In the genomic region with DNA sequence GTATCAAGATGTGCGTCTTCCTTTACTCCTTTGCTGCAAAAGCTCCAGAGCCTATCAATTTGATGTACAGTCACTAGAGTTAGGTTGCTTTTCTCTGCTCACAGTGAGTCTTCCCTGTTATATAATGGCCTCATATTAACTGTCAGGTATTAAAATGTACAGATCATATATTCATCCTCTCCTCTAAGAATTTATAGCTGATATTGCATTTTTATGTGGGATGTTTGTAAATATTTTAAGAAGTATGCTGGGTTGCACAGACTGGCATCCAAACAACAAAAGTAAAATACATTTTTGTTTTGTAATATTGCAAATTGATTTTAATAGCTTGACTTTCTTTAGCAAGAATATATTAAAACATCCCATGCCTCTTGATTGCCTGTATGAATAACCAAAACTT, we compare ENCODE assay signal across 1 cellular context.
TF ChIP-seq lines count a peak whose summit lies in the region.

No MANE protein-coding gene starts in this region.

TF ChIP-seq in K562, 482 proteins besides CTCF, POLR2A, EP300 and RAD21 (continued from another document):
- TF ChIP-seq ZBTB8A (IDR thresholded peaks at IDR 0.05; ENCODE audit: partially characterized antibody) (no peak), SREBF1 (IDR thresholded peaks at IDR 0.05; ENCODE audit: borderline replicate concordance, low read depth, low read length) (no peak), ZSCAN32 (CRISPR knock-in tag; IDR thresholded peaks at IDR 0.05) (no peak), POLR2H (tag; IDR thresholded peaks at IDR 0.05; ENCODE audit: low read depth) (no peak), NBN (IDR thresholded peaks at IDR 0.05; ENCODE audit: low read depth) (no peak), ZNF780A (CRISPR knock-in tag; IDR thresholded peaks at IDR 0.05) (no peak), ZNF41 (CRISPR knock-in tag; conservative IDR thresholded peaks at IDR 0.05) (no peak), RBM25 (IDR thresholded peaks at IDR 0.05; ENCODE audit: low read depth, low read length, severe bottlenecking) (no peak), ZNF785 (CRISPR knock-in tag; IDR thresholded peaks at IDR 0.05) (no peak), KLF13 (tag; IDR thresholded peaks at IDR 0.05; ENCODE audit: borderline replicate concordance, low read depth) (no peak), EHMT2 (IDR thresholded peaks at IDR 0.05) (no peak), MTA2 (IDR thresholded peaks at IDR 0.05; ENCODE audit: low read depth) (no peak), ZNF778 (CRISPR knock-in tag; IDR thresholded peaks at IDR 0.05) (no peak), ZNF3 (CRISPR knock-in tag; IDR thresholded peaks at IDR 0.05) (no peak), ZNF316 (IDR thresholded peaks at IDR 0.05) (peak; percentile 70), MXI1 (IDR thresholded peaks at IDR 0.05; ENCODE audit: low read depth, low read length) (no peak), RFX7 (CRISPR knock-in tag; IDR thresholded peaks at IDR 0.05) (no peak), ZNF217 (CRISPR knock-in tag; IDR thresholded peaks at IDR 0.05) (no peak), KDM5B (IDR thresholded peaks at IDR 0.05; ENCODE audit: insufficient replicate concordance, low read depth, low read length) (no peak), POLR3G (IDR thresholded peaks at IDR 0.05; ENCODE audit: extremely low read depth, insufficient read length, insufficient replicate concordance) (no peak), JUND (IDR thresholded peaks at IDR 0.05; ENCODE audit: borderline replicate concordance, low read depth, low read length) (no peak), JUND (tag; IDR thresholded peaks at IDR 0.05; ENCODE audit: borderline replicate concordance, low read depth, low read length) (no peak), MCM2 (IDR thresholded peaks at IDR 0.05; ENCODE audit: low read depth) (no peak)
- TF ChIP-seq, protein P1, sequence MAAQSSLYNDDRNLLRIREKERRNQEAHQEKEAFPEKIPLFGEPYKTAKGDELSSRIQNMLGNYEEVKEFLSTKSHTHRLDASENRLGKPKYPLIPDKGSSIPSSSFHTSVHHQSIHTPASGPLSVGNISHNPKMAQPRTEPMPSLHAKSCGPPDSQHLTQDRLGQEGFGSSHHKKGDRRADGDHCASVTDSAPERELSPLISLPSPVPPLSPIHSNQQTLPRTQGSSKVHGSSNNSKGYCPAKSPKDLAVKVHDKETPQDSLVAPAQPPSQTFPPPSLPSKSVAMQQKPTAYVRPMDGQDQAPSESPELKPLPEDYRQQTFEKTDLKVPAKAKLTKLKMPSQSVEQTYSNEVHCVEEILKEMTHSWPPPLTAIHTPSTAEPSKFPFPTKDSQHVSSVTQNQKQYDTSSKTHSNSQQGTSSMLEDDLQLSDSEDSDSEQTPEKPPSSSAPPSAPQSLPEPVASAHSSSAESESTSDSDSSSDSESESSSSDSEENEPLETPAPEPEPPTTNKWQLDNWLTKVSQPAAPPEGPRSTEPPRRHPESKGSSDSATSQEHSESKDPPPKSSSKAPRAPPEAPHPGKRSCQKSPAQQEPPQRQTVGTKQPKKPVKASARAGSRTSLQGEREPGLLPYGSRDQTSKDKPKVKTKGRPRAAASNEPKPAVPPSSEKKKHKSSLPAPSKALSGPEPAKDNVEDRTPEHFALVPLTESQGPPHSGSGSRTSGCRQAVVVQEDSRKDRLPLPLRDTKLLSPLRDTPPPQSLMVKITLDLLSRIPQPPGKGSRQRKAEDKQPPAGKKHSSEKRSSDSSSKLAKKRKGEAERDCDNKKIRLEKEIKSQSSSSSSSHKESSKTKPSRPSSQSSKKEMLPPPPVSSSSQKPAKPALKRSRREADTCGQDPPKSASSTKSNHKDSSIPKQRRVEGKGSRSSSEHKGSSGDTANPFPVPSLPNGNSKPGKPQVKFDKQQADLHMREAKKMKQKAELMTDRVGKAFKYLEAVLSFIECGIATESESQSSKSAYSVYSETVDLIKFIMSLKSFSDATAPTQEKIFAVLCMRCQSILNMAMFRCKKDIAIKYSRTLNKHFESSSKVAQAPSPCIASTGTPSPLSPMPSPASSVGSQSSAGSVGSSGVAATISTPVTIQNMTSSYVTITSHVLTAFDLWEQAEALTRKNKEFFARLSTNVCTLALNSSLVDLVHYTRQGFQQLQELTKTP (IDR thresholded peaks at IDR 0.05; ENCODE audit: low read depth in 1 of 2, partially characterized antibody in 2 of 2): no peak
- TF ChIP-seq, protein P2, sequence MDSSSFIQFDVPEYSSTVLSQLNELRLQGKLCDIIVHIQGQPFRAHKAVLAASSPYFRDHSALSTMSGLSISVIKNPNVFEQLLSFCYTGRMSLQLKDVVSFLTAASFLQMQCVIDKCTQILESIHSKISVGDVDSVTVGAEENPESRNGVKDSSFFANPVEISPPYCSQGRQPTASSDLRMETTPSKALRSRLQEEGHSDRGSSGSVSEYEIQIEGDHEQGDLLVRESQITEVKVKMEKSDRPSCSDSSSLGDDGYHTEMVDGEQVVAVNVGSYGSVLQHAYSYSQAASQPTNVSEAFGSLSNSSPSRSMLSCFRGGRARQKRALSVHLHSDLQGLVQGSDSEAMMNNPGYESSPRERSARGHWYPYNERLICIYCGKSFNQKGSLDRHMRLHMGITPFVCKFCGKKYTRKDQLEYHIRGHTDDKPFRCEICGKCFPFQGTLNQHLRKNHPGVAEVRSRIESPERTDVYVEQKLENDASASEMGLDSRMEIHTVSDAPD (CRISPR knock-in tag; IDR thresholded peaks at IDR 0.05): no peak
- TF ChIP-seq, protein P3, sequence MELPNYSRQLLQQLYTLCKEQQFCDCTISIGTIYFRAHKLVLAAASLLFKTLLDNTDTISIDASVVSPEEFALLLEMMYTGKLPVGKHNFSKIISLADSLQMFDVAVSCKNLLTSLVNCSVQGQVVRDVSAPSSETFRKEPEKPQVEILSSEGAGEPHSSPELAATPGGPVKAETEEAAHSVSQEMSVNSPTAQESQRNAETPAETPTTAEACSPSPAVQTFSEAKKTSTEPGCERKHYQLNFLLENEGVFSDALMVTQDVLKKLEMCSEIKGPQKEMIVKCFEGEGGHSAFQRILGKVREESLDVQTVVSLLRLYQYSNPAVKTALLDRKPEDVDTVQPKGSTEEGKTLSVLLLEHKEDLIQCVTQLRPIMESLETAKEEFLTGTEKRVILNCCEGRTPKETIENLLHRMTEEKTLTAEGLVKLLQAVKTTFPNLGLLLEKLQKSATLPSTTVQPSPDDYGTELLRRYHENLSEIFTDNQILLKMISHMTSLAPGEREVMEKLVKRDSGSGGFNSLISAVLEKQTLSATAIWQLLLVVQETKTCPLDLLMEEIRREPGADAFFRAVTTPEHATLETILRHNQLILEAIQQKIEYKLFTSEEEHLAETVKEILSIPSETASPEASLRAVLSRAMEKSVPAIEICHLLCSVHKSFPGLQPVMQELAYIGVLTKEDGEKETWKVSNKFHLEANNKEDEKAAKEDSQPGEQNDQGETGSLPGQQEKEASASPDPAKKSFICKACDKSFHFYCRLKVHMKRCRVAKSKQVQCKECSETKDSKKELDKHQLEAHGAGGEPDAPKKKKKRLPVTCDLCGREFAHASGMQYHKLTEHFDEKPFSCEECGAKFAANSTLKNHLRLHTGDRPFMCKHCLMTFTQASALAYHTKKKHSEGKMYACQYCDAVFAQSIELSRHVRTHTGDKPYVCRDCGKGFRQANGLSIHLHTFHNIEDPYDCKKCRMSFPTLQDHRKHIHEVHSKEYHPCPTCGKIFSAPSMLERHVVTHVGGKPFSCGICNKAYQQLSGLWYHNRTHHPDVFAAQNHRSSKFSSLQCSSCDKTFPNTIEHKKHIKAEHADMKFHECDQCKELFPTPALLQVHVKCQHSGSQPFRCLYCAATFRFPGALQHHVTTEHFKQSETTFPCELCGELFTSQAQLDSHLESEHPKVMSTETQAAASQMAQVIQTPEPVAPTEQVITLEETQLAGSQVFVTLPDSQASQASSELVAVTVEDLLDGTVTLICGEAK (IDR thresholded peaks at IDR 0.05): no peak
- TF ChIP-seq, protein P3 (CRISPR knock-in tag; IDR thresholded peaks at IDR 0.05): no peak
- TF ChIP-seq, protein P4, sequence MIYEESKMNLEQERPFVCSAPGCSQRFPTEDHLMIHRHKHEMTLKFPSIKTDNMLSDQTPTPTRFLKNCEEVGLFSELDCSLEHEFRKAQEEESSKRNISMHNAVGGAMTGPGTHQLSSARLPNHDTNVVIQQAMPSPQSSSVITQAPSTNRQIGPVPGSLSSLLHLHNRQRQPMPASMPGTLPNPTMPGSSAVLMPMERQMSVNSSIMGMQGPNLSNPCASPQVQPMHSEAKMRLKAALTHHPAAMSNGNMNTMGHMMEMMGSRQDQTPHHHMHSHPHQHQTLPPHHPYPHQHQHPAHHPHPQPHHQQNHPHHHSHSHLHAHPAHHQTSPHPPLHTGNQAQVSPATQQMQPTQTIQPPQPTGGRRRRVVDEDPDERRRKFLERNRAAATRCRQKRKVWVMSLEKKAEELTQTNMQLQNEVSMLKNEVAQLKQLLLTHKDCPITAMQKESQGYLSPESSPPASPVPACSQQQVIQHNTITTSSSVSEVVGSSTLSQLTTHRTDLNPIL (CRISPR knock-in tag; IDR thresholded peaks at IDR 0.05): no peak
- TF ChIP-seq, protein P5, sequence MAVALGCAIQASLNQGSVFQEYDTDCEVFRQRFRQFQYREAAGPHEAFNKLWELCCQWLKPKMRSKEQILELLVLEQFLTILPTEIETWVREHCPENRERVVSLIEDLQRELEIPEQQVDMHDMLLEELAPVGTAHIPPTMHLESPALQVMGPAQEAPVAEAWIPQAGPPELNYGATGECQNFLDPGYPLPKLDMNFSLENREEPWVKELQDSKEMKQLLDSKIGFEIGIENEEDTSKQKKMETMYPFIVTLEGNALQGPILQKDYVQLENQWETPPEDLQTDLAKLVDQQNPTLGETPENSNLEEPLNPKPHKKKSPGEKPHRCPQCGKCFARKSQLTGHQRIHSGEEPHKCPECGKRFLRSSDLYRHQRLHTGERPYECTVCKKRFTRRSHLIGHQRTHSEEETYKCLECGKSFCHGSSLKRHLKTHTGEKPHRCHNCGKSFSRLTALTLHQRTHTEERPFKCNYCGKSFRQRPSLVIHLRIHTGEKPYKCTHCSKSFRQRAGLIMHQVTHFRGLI (CRISPR knock-in tag; IDR thresholded peaks at IDR 0.05): no peak
- TF ChIP-seq, protein P6, sequence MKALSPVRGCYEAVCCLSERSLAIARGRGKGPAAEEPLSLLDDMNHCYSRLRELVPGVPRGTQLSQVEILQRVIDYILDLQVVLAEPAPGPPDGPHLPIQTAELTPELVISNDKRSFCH (CRISPR knock-in tag; IDR thresholded peaks at IDR 0.05): no peak
- TF ChIP-seq, protein P6 (tag; IDR thresholded peaks at IDR 0.05): no peak
- TF ChIP-seq, protein P7, sequence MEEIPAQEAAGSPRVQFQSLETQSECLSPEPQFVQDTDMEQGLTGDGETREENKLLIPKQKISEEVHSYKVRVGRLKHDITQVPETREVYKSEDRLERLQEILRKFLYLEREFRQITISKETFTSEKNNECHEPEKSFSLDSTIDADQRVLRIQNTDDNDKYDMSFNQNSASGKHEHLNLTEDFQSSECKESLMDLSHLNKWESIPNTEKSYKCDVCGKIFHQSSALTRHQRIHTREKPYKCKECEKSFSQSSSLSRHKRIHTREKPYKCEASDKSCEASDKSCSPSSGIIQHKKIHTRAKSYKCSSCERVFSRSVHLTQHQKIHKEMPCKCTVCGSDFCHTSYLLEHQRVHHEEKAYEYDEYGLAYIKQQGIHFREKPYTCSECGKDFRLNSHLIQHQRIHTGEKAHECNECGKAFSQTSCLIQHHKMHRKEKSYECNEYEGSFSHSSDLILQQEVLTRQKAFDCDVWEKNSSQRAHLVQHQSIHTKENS (CRISPR knock-in tag; IDR thresholded peaks at IDR 0.05): no peak
